Comparison of ENCODE assay signal across 29 cellular contexts in the genomic region with DNA sequence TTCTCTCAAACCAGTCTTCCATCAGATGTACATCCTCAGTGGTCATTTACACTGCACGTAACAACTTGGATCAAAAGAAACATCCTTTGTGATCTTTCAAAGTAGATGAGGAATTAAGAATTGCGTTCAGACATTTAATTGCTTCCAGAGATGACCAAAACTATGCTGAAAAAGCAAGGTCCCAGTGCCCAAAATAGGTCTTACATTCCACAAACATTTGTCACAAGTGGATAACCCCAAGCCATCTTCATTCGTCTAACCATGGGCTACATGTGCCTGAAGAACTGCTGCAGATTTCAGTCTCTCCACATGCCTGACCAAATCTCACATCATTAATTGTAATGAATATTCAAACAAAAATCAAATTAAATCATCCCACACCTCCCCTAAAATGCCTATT.
DNase-seq lines count a peak whose midpoint lies in the region; ATAC-seq and TF ChIP-seq lines count a peak whose summit lies in the region.
"Had no signal": no experiment of that assay in that cellular context is flagged by ENCODE, and none has a peak within 500 bp of the region (broad histone marks: within the 10 kb centered on the region; RNA-seq: fewer than 3 reads in every experiment).

No MANE protein-coding gene starts in this region.

- ATAC-seq in GM21528 (IDR thresholded peaks at IDR 0.05; ENCODE audit: low FRiP score, unreplicated experiment) = no peak
- ATAC-seq: activated CD8-positive, alpha-beta memory T cell treated with anti-CD3 and anti-CD28 coated beads, Interleukin-2, amount 10 ng/mL, durations not matched to agents 7 days and 5 days; activated naive CD8-positive, alpha-beta T cell treated with anti-CD3 and anti-CD28 coated beads, Interleukin-2, amount 50 U/mL, for 24 hours; effector memory CD8-positive, alpha-beta T cell; left colon; pancreas; stimulated activated memory B cell treated with anti-CD40 and anti-IgM and Interleukin-4, amounts not matched to agents 10 μg/mL and 1 μg/mL and 100 μg/mL, for 72 hours had no signal

- H3K9me2 ChIP-seq in SK-N-SH = no peaks in the 10 kb centered on the region

- H3K4me2 ChIP-seq in SK-N-SH = no peak overlapping the region
- H3K4me2 ChIP-seq: BLaER1 had no signal

- 32% methylated on average over 3 of the region's 3 CpGs for WGBS in SK-N-SH (ENCODE audit: low lambda C conversion rate)

- DNase-seq in AG08395 (ENCODE audit: low spot score) (peak; percentile 88), GM04503 (ENCODE audit: low read depth) (peak; percentile 73), SK-N-SH (no peak), foreskin fibroblast (peak; percentile 73 to 87), foreskin melanocyte (no peak), RPMI8226 (no peak), WERI-Rb-1 (no peak)
- DNase-seq: activated CD8-positive, alpha-beta memory T cell treated with anti-CD3 and anti-CD28 coated beads, Interleukin-2, amount 10 ng/mL, durations not matched to agents 7 days and 5 days; activated naive CD8-positive, alpha-beta T cell treated with anti-CD3 and anti-CD28 coated beads, Interleukin-2, amount 50 U/mL, for 24 hours; activated T-cell treated with anti-CD3 and anti-CD28 coated beads, Interleukin-2, amount 50 U/mL, for 48 hours; central memory CD4-positive, alpha-beta T cell; cortex of kidney; effector memory CD8-positive, alpha-beta T cell; erythroblast; HCEC 1CT; immature natural killer cell; left colon; NCI-H1105 treated with DMSO at 0.1 percent for 48 hours; NCI-H187 treated with DMSO at 0.1 percent for 48 hours; NCI-H2171; NCI-H510A; nephron progenitor cell; pancreas; substantia nigra; upper lobe of left lung had no signal

- TF ChIP-seq EP300 in SK-N-SH (IDR thresholded peaks at IDR 0.05; ENCODE audit: borderline replicate concordance in 1 of 2, low read depth in 1 of 2, low read length in 1 of 2) = peak in 1 of 2 experiments; percentile 32; a peak in 1 of 4 replicates

- peak overlapping the region; percentile 20; the same call in 1 of the 2 replicates for H2AFZ ChIP-seq in SK-N-SH (ENCODE audit: low read depth)

- POLR2A ChIA-PET in SK-N-SH (lab: Yijun Ruan, JAX) = no interaction called here

- peak overlapping the region; percentile 6 to 68; a peak in 3 of 4 replicates for H3K27ac ChIP-seq in SK-N-SH (ENCODE audit: low read depth in 2 of 2, low read length in 1 of 2)
- no peak overlapping the region for H3K27ac ChIP-seq in WERI-Rb-1
- H3K27ac ChIP-seq: BLaER1, pancreas, RWPE1, upper lobe of left lung had no signal

- H3F3A ChIP-seq in SK-N-SH (replicated peaks; ENCODE audit: insufficient read depth) = no peaks in the 10 kb centered on the region

- CTCF ChIA-PET in SK-N-SH (lab: Yijun Ruan, JAX) = no interaction called here

- no peaks in the 10 kb centered on the region for H3K27me3 ChIP-seq in SK-N-SH (ENCODE audit: insufficient read depth)
- H3K27me3 ChIP-seq in WERI-Rb-1 (ENCODE audit: insufficient read depth, low read depth, severe bottlenecking) = peaks cover 2% of the 10 kb centered on the region
- H3K27me3 ChIP-seq: BLaER1, pancreas, upper lobe of left lung had no signal

- no peaks in the 10 kb centered on the region for H3K79me2 ChIP-seq in SK-N-SH (ENCODE audit: insufficient read depth)

- H3K9me3 ChIP-seq in SK-N-SH (0 out of 2 replicates have a peak, but pooled peaks cover 5% of the 10 kb centered on the region), WERI-Rb-1 (ENCODE audit: severe bottlenecking) (no peaks in the 10 kb centered on the region)
- H3K9me3 ChIP-seq: pancreas had no signal

- no peak for TF ChIP-seq CTCF in SK-N-SH (IDR thresholded peaks at IDR 0.05)
- no peak for TF ChIP-seq CTCF in foreskin fibroblast (IDR thresholded peaks at IDR 0.05; ENCODE audit: low read depth, low read length)
- no peak for TF ChIP-seq CTCF in WERI-Rb-1 (IDR thresholded peaks at IDR 0.05; ENCODE audit: low read depth, low read length)

- H3K9ac ChIP-seq in SK-N-SH = no peak overlapping the region
- H3K9ac ChIP-seq: BLaER1 had no signal

- H3K4me1 ChIP-seq in SK-N-SH (ENCODE audit: control insufficient read depth in 1 of 2, insufficient read depth in 2 of 2, low read depth in 1 of 2, low read length in 1 of 2) = peaks cover 0 to 5% of the 10 kb centered on the region in 2 experiments; a peak in 2 of 4 replicates
- H3K4me1 ChIP-seq: BLaER1, pancreas, upper lobe of left lung had no signal

- TF ChIP-seq RAD21 in SK-N-SH (IDR thresholded peaks at IDR 0.05; ENCODE audit: low read length) = no peak

- H3K36me3 ChIP-seq in SK-N-SH (replicated peaks in 1 of 2; ENCODE audit: control insufficient read depth in 1 of 2, insufficient read depth in 2 of 2, low read length in 1 of 2) = peaks cover 0 to 4% of the 10 kb centered on the region in 2 experiments
- H3K36me3 ChIP-seq in WERI-Rb-1 = no peaks in the 10 kb centered on the region
- H3K36me3 ChIP-seq: BLaER1, pancreas, upper lobe of left lung had no signal

- H3K4me3 ChIP-seq in SK-N-SH (ENCODE audit: low read depth in 2 of 2, low read length in 1 of 2) = no peak overlapping the region
- no peak overlapping the region for H3K4me3 ChIP-seq in foreskin fibroblast (ENCODE audit: low read depth in 1 of 2, low read length in 2 of 2)
- H3K4me3 ChIP-seq in WERI-Rb-1 (ENCODE audit: low read depth, low read length) = no peak overlapping the region
- H3K4me3 ChIP-seq: BLaER1, pancreas, upper lobe of left lung had no signal

- H4K20me1 ChIP-seq in SK-N-SH (ENCODE audit: insufficient read depth) = no peaks in the 10 kb centered on the region
- H4K20me1 ChIP-seq: BLaER1 had no signal

TF ChIP-seq in SK-N-SH, 30 proteins besides CTCF, POLR2A, EP300 and RAD21:
- TF ChIP-seq MEF2A (IDR thresholded peaks at IDR 0.05; ENCODE audit: borderline replicate concordance, low read depth) (peak; percentile 73; the same call in 1 of the 2 replicates), FOSL2 (IDR thresholded peaks at IDR 0.05; ENCODE audit: borderline replicate concordance, low read depth) (peak; percentile 38; the same call in 1 of the 2 replicates), RXRA (IDR thresholded peaks at IDR 0.05; ENCODE audit: borderline replicate concordance, low read depth) (no peak), RFX5 (IDR thresholded peaks at IDR 0.05; ENCODE audit: low read length) (no peak), GATA2 (CRISPR knock-in tag; IDR thresholded peaks at IDR 0.05) (no peak), TCF12 (IDR thresholded peaks at IDR 0.05) (peak; percentile 82), JUND (IDR thresholded peaks at IDR 0.05) (peak; percentile 42; the same call in 1 of the 2 replicates), IRF3 (IDR thresholded peaks at IDR 0.05; ENCODE audit: low read depth, low read length) (no peak), NRF1 (IDR thresholded peaks at IDR 0.05; ENCODE audit: low read depth, low read length) (no peak)
- TF ChIP-seq, protein P1, sequence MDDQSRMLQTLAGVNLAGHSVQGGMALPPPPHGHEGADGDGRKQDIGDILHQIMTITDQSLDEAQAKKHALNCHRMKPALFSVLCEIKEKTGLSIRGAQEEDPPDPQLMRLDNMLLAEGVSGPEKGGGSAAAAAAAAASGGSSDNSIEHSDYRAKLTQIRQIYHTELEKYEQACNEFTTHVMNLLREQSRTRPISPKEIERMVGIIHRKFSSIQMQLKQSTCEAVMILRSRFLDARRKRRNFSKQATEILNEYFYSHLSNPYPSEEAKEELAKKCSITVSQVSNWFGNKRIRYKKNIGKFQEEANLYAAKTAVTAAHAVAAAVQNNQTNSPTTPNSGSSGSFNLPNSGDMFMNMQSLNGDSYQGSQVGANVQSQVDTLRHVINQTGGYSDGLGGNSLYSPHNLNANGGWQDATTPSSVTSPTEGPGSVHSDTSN (IDR thresholded peaks at IDR 0.05) = 0 out of 2 replicates have a peak, but pooled peaks have one; percentile 20

Comparison
In these comparisons a context has a peak if more than half of its experiments do, and no peak if none do; other contexts are left out.
1. DNase-seq: peak in AG08395 (single experiment), GM04503 (single experiment) and foreskin fibroblast (2 of 2); none in SK-N-SH (single experiment), foreskin melanocyte (single experiment), RPMI8226 (single experiment) and WERI-Rb-1 (single experiment).